1 cellular context compared by ENCODE assay signal in the genomic region with DNA sequence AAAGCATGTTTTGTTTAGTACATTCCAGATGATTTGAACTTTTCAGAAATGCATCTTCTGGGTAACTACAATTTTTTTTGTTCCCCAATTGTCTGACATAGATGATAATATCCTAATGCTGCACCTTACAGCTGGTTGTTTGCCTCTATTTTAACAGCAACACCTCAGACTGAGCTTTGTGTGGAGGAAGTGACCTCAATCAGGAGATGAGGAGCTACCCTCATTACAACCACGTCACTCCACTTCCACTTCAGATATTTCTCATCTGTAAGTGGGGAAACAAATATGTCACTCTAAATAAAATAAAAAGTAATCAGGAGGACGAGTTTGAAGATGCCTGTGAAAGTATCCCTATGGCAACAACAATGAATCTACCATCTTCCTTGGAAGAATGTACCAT.
TF ChIP-seq lines count a peak whose summit lies in the region.

No MANE protein-coding gene starts in this region.

TF ChIP-seq in GM12878, 131 proteins besides CTCF, POLR2A, EP300 and RAD21:
- 0 out of 2 replicates have a peak, but pooled peaks have one; percentile 19 for TF ChIP-seq GABPA (IDR thresholded peaks at IDR 0.05; ENCODE audit: low read depth)
- TF ChIP-seq ZNF622 (IDR thresholded peaks at IDR 0.05), result no peak
- no peak for TF ChIP-seq PRDM15 (CRISPR knock-in tag; IDR thresholded peaks at IDR 0.05)
- TF ChIP-seq ZNF384 (IDR thresholded peaks at IDR 0.05; ENCODE audit: borderline replicate concordance, low read depth, low read length), result no peak
- TF ChIP-seq NR2F1 (conservative IDR thresholded peaks at IDR 0.05), result no peak
- 0 out of 2 replicates have a peak, but pooled peaks have one; percentile 22 for TF ChIP-seq CREM (IDR thresholded peaks at IDR 0.05; ENCODE audit: low read depth)
- TF ChIP-seq HDGF (IDR thresholded peaks at IDR 0.05), result no peak
- no peak for TF ChIP-seq EED (IDR thresholded peaks at IDR 0.05; ENCODE audit: low read depth)
- no peak for TF ChIP-seq NFYA (IDR thresholded peaks at IDR 0.05; ENCODE audit: borderline replicate concordance, low read depth, low read length)
- no peak for TF ChIP-seq HDAC2 (IDR thresholded peaks at IDR 0.05)
- no peak for TF ChIP-seq SIN3A (IDR thresholded peaks at IDR 0.05; ENCODE audit: low read depth, low read length)
- no peak for TF ChIP-seq NRF1 (conservative IDR thresholded peaks at IDR 0.05; ENCODE audit: low read depth, low read length)
- peak; percentile 54 for TF ChIP-seq CREB1 (IDR thresholded peaks at IDR 0.05; ENCODE audit: low read depth)
- TF ChIP-seq HCFC1 (IDR thresholded peaks at IDR 0.05; ENCODE audit: low read length), result no peak
- no peak for TF ChIP-seq TCF12 (IDR thresholded peaks at IDR 0.05; ENCODE audit: low read depth, low read length)
- no peak for TF ChIP-seq MEF2B (IDR thresholded peaks at IDR 0.05; ENCODE audit: partially characterized antibody, poor library complexity, severe bottlenecking)
- TF ChIP-seq WRNIP1 (IDR thresholded peaks at IDR 0.05; ENCODE audit: borderline replicate concordance, low read depth, low read length), result no peak
- TF ChIP-seq, protein P1, sequence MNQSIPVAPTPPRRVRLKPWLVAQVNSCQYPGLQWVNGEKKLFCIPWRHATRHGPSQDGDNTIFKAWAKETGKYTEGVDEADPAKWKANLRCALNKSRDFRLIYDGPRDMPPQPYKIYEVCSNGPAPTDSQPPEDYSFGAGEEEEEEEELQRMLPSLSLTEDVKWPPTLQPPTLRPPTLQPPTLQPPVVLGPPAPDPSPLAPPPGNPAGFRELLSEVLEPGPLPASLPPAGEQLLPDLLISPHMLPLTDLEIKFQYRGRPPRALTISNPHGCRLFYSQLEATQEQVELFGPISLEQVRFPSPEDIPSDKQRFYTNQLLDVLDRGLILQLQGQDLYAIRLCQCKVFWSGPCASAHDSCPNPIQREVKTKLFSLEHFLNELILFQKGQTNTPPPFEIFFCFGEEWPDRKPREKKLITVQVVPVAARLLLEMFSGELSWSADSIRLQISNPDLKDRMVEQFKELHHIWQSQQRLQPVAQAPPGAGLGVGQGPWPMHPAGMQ (IDR thresholded peaks at IDR 0.05; ENCODE audit: borderline replicate concordance), result no peak
- TF ChIP-seq ASH2L (IDR thresholded peaks at IDR 0.05; ENCODE audit: borderline replicate concordance, low read depth), result no peak
